Comparison of ENCODE assay signal across 8 cellular contexts in the genomic region with DNA sequence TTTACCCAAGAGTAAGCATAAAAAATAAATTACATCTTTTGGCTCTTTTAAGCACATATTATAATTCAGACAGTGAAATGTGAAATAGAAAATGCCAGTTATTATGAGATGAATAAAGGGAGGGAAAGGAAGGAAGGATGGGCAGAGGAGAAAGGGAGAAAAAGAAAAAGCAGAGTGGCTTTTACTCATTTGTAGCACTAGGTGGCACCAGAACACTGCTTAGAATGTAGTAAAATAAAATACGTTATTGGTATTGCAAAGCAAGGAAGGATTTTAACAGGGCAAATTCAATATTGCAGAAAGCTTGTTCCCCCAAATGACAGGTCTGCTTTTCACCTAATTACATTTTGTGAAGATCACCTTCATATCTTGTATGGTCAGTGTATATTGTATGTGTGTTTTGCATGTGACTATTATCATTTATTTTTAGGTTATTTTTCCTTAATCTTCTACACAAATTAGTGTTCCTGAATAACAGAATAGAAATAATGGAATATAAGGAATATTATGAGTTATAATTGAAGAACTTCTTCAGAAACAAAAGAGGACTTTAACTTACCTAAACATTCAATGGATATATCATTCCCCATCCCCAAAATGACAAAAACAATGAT.
DNase-seq lines count a peak whose midpoint lies in the region; ATAC-seq and TF ChIP-seq lines count a peak whose summit lies in the region.

No MANE protein-coding gene starts in this region.

- H3K4me3 ChIP-seq in brain microvascular endothelial cell (ENCODE audit: low read depth, low read length): no peak overlapping the region

- peak; percentile 18 for DNase-seq in AG08396 (ENCODE audit: low spot score)
- DNase-seq in NCI-H2227 treated with DMSO at 0.1 percent for 48 hours (lab: John Stamatoyannopoulos, UW): peak; percentile 41
- peak; percentile 12 for DNase-seq in brain microvascular endothelial cell
- peak; percentile 35 for DNase-seq in midbrain (lab: John Stamatoyannopoulos, UW)
- DNase-seq in NCI-H446 treated with DMSO at 0.1 percent for 48 hours (lab: John Stamatoyannopoulos, UW): no peak
- DNase-seq in activated gamma-delta T cell (lab: John Stamatoyannopoulos, UW): no peak

- in situ Hi-C loops in brain microvascular endothelial cell (cut with HindIII; ENCODE audit: low pct_ligation_motif_present, low sequenced_read_pairs): no loop called here

- no peak overlapping the region for H3K27ac ChIP-seq in brain microvascular endothelial cell

- peak; percentile 68 for TF ChIP-seq CTCF in brain microvascular endothelial cell (IDR thresholded peaks at IDR 0.05; ENCODE audit: low read depth, low read length, missing control alignments)

- no peaks in the 10 kb centered on the region for H3K36me3 ChIP-seq in brain microvascular endothelial cell (replicated peaks)

- no peaks in the 10 kb centered on the region for H3K27me3 ChIP-seq in brain microvascular endothelial cell (replicated peaks)

- ATAC-seq in GM18498 (IDR thresholded peaks at IDR 0.05; ENCODE audit: unreplicated experiment): peak; percentile 44
- no peak for ATAC-seq in HG03571 (IDR thresholded peaks at IDR 0.05; ENCODE audit: unreplicated experiment)

Comparison
In these comparisons a context has a peak if more than half of its experiments do, and no peak if none do; other contexts are left out.
1. DNase-seq: peak in AG08396 (single experiment), NCI-H2227 treated with DMSO at 0.1 percent for 48 hours (single experiment), brain microvascular endothelial cell (single experiment) and midbrain (single experiment); none in NCI-H446 treated with DMSO at 0.1 percent for 48 hours (single experiment) and activated gamma-delta T cell (single experiment).